Comparison of ENCODE assay signal across 10 cellular contexts in genomic region chr10:118340486-118340885, GRCh38. TPM values are rescaled to one million over a fixed set of nuclear protein-coding genes. Genes with fewer than 3 reads are reported as not detected.
DNase-seq lines count a peak whose midpoint lies in the region; ATAC-seq and TF ChIP-seq lines count a peak whose summit lies in the region.
"Had no signal": no experiment of that assay in that cellular context is flagged by ENCODE, and none has a peak within 500 bp of the region (broad histone marks: within the 10 kb centered on the region; RNA-seq: fewer than 3 reads in every experiment).

No MANE protein-coding gene starts in this region.

- no peaks in the 10 kb centered on the region for H3K4me1 ChIP-seq in mesendoderm (ENCODE audit: control insufficient read depth, low read depth, low read length)

- H3K18ac ChIP-seq in mesendoderm (ENCODE audit: low read length) = no peak overlapping the region

- WGBS in mesendoderm (ENCODE audit: extremely low coverage, insufficient coverage, low lambda C conversion rate) = no CpG with 5 or more reads among the region's 2 CpGs

- H3K4me1 Mint-ChIP-seq in CD4-positive, alpha-beta T cell (ENCODE audit: low read depth) = peaks cover 62% of the 10 kb centered on the region
- H3K4me1 Mint-ChIP-seq in activated B cell treated with CpG ODN at 0.5 μM for 24 hours = peaks cover 48% of the 10 kb centered on the region

- in situ Hi-C loops in brain microvascular endothelial cell (cut with HindIII; ENCODE audit: low pct_ligation_motif_present, low sequenced_read_pairs) = no loop called here

- no peaks in the 10 kb centered on the region for H3K9me3 ChIP-seq in CD4-positive, alpha-beta T cell (ENCODE audit: control insufficient read depth, low read length)
- H3K9me3 ChIP-seq: thyroid gland had no signal

- peaks cover 10% of the 10 kb centered on the region for H3K79me1 ChIP-seq in mesendoderm (ENCODE audit: low read length)

- peaks cover 49% of the 10 kb centered on the region for H3K36me3 Mint-ChIP-seq in CD4-positive, alpha-beta T cell (ENCODE audit: low read depth)
- H3K36me3 Mint-ChIP-seq in activated B cell treated with CpG ODN at 0.5 μM for 24 hours (ENCODE audit: low read depth) = peaks cover 29% of the 10 kb centered on the region

- H3K9ac ChIP-seq in mesendoderm (ENCODE audit: low read length) = no peak overlapping the region

- CTCF ChIA-PET in CD4-positive, alpha-beta T cell (lab: Charles Lee) = no interaction called here
- CTCF ChIA-PET in activated B cell treated with CpG ODN at 0.5 μM for 24 hours (lab: Charles Lee) = no interaction called here

- intact Hi-C loops in CD4-positive, alpha-beta T cell (cut with DNase I, micrococcal nuclease) = loop anchor here (5.0 to 10.0 kb wide), 7 partner anchors 82 to 1387 kb away; partner anchors contain the start of genes CACUL1 (in 2 of the 2), INPP5F (in 1 of the 2), PDZD8 (in 1 of the 2) and RAB11FIP2 (in 1 of the 2)
- intact Hi-C loops in activated B cell treated with CpG ODN at 0.5 μM for 24 hours (cut with micrococcal nuclease) (loop anchor here (5.0 kb wide), 4 partner anchors 82 to 1552 kb away; partner anchors contain the start of genes ENO4 and SEC23IP), posterior vena cava (cut with DNase I) (no loop called here)

- H3K4me3 Mint-ChIP-seq in CD4-positive, alpha-beta T cell = peak overlapping the region; percentile 99
- H3K4me3 Mint-ChIP-seq in activated B cell treated with CpG ODN at 0.5 μM for 24 hours = peak overlapping the region; percentile 56

- H3K4me3 ChIP-seq in HL-60 (replicated peaks; ENCODE audit: insufficient read depth, low read length) (peak overlapping the region; percentile 80), mesendoderm (ENCODE audit: low read length) (no peak overlapping the region), brain microvascular endothelial cell (ENCODE audit: low read depth, low read length) (no peak overlapping the region)
- H3K4me3 ChIP-seq: thyroid gland had no signal

- H2BK120ac ChIP-seq in mesendoderm (ENCODE audit: low read depth, low read length) = no peak overlapping the region

- no peak for TF ChIP-seq CTCF in CD4-positive, alpha-beta T cell (IDR thresholded peaks at IDR 0.05)
- TF ChIP-seq CTCF in HL-60 (IDR thresholded peaks at IDR 0.05; ENCODE audit: insufficient read depth, low read length) = no peak
- no peak for TF ChIP-seq CTCF in activated B cell treated with CpG ODN at 0.5 μM for 24 hours (IDR thresholded peaks at IDR 0.05)
- TF ChIP-seq CTCF in brain microvascular endothelial cell (IDR thresholded peaks at IDR 0.05; ENCODE audit: low read depth, low read length, missing control alignments) = no peak

- peaks cover 9% of the 10 kb centered on the region for H3K79me2 ChIP-seq in mesendoderm (ENCODE audit: control insufficient read depth, insufficient read depth, low read length)

- H3K23ac ChIP-seq in mesendoderm (ENCODE audit: low read length) = no peak overlapping the region

- H2BK5ac ChIP-seq in mesendoderm (ENCODE audit: low read length) = no peak overlapping the region

- no peak for ATAC-seq in CD4-positive, alpha-beta T cell (ENCODE audit: poor library complexity)
- ATAC-seq in activated B cell treated with CpG ODN at 0.5 μM for 24 hours (ENCODE audit: low read depth) (no peak), HG02798 (IDR thresholded peaks at IDR 0.05; ENCODE audit: poor library complexity, unreplicated experiment) (no peak)

- POLR2A ChIA-PET in CD4-positive, alpha-beta T cell (lab: Charles Lee) = no interaction called here
- POLR2A ChIA-PET in activated B cell treated with CpG ODN at 0.5 μM for 24 hours (lab: Charles Lee) = interaction anchor here (0.6 kb wide), 1 partner anchor 348 kb away, joined by 7 read pairs; no protein-coding TSS in a partner anchor

- peak overlapping the region; percentile 88 for H3K27ac Mint-ChIP-seq in CD4-positive, alpha-beta T cell
- peak overlapping the region; percentile 68 for H3K27ac Mint-ChIP-seq in activated B cell treated with CpG ODN at 0.5 μM for 24 hours

- no peak overlapping the region for H3K4me2 ChIP-seq in mesendoderm (ENCODE audit: low read length)

- peaks cover 2% of the 10 kb centered on the region for H3K36me3 ChIP-seq in mesendoderm (ENCODE audit: control insufficient read depth, insufficient read depth, low read length)
- no peaks in the 10 kb centered on the region for H3K36me3 ChIP-seq in brain microvascular endothelial cell (replicated peaks)

- no peaks in the 10 kb centered on the region for H3K27me3 Mint-ChIP-seq in CD4-positive, alpha-beta T cell
- H3K27me3 Mint-ChIP-seq in activated B cell treated with CpG ODN at 0.5 μM for 24 hours = no peaks in the 10 kb centered on the region

- no peak for DNase-seq in CD4-positive, alpha-beta T cell
- DNase-seq in HL-60 (ENCODE audit: low read depth in 1 of 2, low spot score in 1 of 2) = peak in 1 of 2 experiments; percentile 72
- no peak for DNase-seq in activated B cell treated with CpG ODN at 0.5 μM for 24 hours
- DNase-seq in mesendoderm = peak; percentile 27
- no peak for DNase-seq in brain microvascular endothelial cell
- DNase-seq in posterior vena cava (ENCODE audit: low spot score) = no peak
- no peak for DNase-seq in RPMI8226
- DNase-seq: SW 1271, thyroid gland had no signal

- H3K27ac ChIP-seq in CD4-positive, alpha-beta T cell (ENCODE audit: low read depth, low read length) = no peak overlapping the region
- H3K27ac ChIP-seq in HL-60 (replicated peaks) = peak overlapping the region; percentile 88
- H3K27ac ChIP-seq in mesendoderm (ENCODE audit: low read depth, low read length) = no peak overlapping the region
- no peak overlapping the region for H3K27ac ChIP-seq in brain microvascular endothelial cell
- H3K27ac ChIP-seq: thyroid gland had no signal

- no peak overlapping the region for H3K56ac ChIP-seq in mesendoderm (ENCODE audit: low read length)

- H4K8ac ChIP-seq in mesendoderm (ENCODE audit: low read depth, low read length) = no peak overlapping the region

- H3K27me3 ChIP-seq in CD4-positive, alpha-beta T cell (ENCODE audit: control insufficient read depth, insufficient read depth, low read length) = no peaks in the 10 kb centered on the region
- H3K27me3 ChIP-seq in HL-60 (ENCODE audit: insufficient read depth, poor library complexity, severe bottlenecking) (no peaks in the 10 kb centered on the region), mesendoderm (ENCODE audit: insufficient read depth, low read length, poor library complexity) (no peaks in the 10 kb centered on the region), brain microvascular endothelial cell (replicated peaks) (no peaks in the 10 kb centered on the region)
- H3K27me3 ChIP-seq: thyroid gland had no signal

- H3K9me3 Mint-ChIP-seq in CD4-positive, alpha-beta T cell = no peaks in the 10 kb centered on the region
- no peaks in the 10 kb centered on the region for H3K9me3 Mint-ChIP-seq in activated B cell treated with CpG ODN at 0.5 μM for 24 hours

- no peak overlapping the region for H3K4ac ChIP-seq in mesendoderm (ENCODE audit: low read depth, low read length)

- H4K5ac ChIP-seq in mesendoderm (ENCODE audit: low read length) = no peak overlapping the region

- H2AK5ac ChIP-seq in mesendoderm (ENCODE audit: low read length) = no peak overlapping the region

- no peak overlapping the region for H2BK15ac ChIP-seq in mesendoderm (replicated peaks; ENCODE audit: low read depth)

RNA-seq across cellular contexts. Expression of gene FAM204A, which starts 1.6 kb away (rescaled TPM):
- total RNA-seq in CD4-positive, alpha-beta T cell = 10 to 100 TPM; 47.3 to 54.7 TPM
- 70.1 and 71.8 TPM in 2 replicates for total RNA-seq in activated B cell treated with CpG ODN at 0.5 μM for 24 hours
- polyA plus RNA-seq in mesendoderm (2013, experiment 1 of 2) = 49.1 TPM
- 52.0 TPM for polyA plus RNA-seq in mesendoderm (2013, experiment 2 of 2)
- total RNA-seq in posterior vena cava = 10 to 100 TPM; 73.6 to 82.6 TPM

Comparison
In these comparisons a context has a peak if more than half of its experiments do, and no peak if none do; other contexts are left out.
1. intact Hi-C loops: an anchor here in CD4-positive, alpha-beta T cell (5.0 to 10.0 kb wide) and activated B cell treated with CpG ODN at 0.5 μM for 24 hours (5.0 kb wide); none called in posterior vena cava.